Comparison of ENCODE assay signal across 8 cellular contexts in genomic region chr1:183956559-183957188, GRCh38.
A peak's percentile ranks its signal among the peaks of the same experiment; 100 is the strongest.
DNase-seq lines count a peak whose midpoint lies in the region; ATAC-seq, FAIRE-seq and TF ChIP-seq lines count a peak whose summit lies in the region.

No MANE protein-coding gene starts in this region.

- no peak overlapping the region for H3K4me3 ChIP-seq in kidney (ENCODE audit: low read length in 2 of 2)

- ATAC-seq in GM18861 (IDR thresholded peaks at IDR 0.05; ENCODE audit: unreplicated experiment) (peak; percentile 99), HG02943 (IDR thresholded peaks at IDR 0.05; ENCODE audit: low read depth, unreplicated experiment) (peak; percentile 99), left ventricle myocardium superior (peak; percentile 63)

- H3K9ac ChIP-seq in kidney (ENCODE audit: low read length in 2 of 2), result no peak overlapping the region

- H3K9me3 ChIP-seq in kidney (ENCODE audit: control insufficient read depth in 1 of 2, low read length in 2 of 2), result no peaks in the 10 kb centered on the region

- TF ChIP-seq CTCF in kidney (IDR thresholded peaks at IDR 0.05; ENCODE audit: borderline replicate concordance, extremely low read depth, insufficient read depth), result no peak

- H3K4me1 ChIP-seq in kidney (ENCODE audit: control insufficient read depth in 1 of 2, insufficient read depth in 1 of 2, low read depth in 1 of 2, low read length in 2 of 2), result no peaks in the 10 kb centered on the region

- no peaks in the 10 kb centered on the region for H3K36me3 Mint-ChIP-seq in activated T-helper 2 cell treated with anti-CD3 and anti-CD28 coated beads, Interferon-gamma antibody, Interleukin-2, Interleukin-4, amounts not matched to agents 10 μg/mL and 5 μg/mL and 100 μg/mL, durations not matched to agents 14 hours and 24 hours and 36 hours (ENCODE audit: low read depth)

- no peak overlapping the region for H3K27ac ChIP-seq in kidney (ENCODE audit: low read depth in 2 of 2, low read length in 2 of 2)

- no peaks in the 10 kb centered on the region for H3K27me3 Mint-ChIP-seq in activated T-helper 2 cell treated with anti-CD3 and anti-CD28 coated beads, Interferon-gamma antibody, Interleukin-2, Interleukin-4, amounts not matched to agents 10 μg/mL and 5 μg/mL and 100 μg/mL, durations not matched to agents 14 hours and 24 hours and 36 hours (ENCODE audit: low read depth)

- DNase-seq in activated T-helper 2 cell treated with anti-CD3 and anti-CD28 coated beads, Interferon-gamma antibody, Interleukin-2, Interleukin-4, amounts not matched to agents 10 μg/mL and 5 μg/mL and 100 μg/mL, durations not matched to agents 14 hours and 24 hours and 36 hours (ENCODE audit: low spot score), result peak; percentile 63
- DNase-seq in left ventricle myocardium superior (no peak), NCI-H1436 (lab: John Stamatoyannopoulos, UW) (no peak), kidney (no peak)
- DNase-seq in stimulated activated CD8-positive, alpha-beta memory T cell treated with anti-CD3 and anti-CD28 coated beads, Interleukin-12 subunit alpha, Interleukin-12 subunit beta, amount 100 ng/mL, for 4 hours (ENCODE audit: low read depth), result peak; percentile 21

- H3K36me3 ChIP-seq in kidney (ENCODE audit: control insufficient read depth in 1 of 2, insufficient read depth in 2 of 2, low read length in 2 of 2), result no peaks in the 10 kb centered on the region

- intact Hi-C loops in activated T-helper 2 cell treated with anti-CD3 and anti-CD28 coated beads, Interferon-gamma antibody, Interleukin-2, Interleukin-4, amounts not matched to agents 10 μg/mL and 5 μg/mL and 100 μg/mL, durations not matched to agents 14 hours and 24 hours and 36 hours (cut with micrococcal nuclease), result loop anchor here (1.0 to 2.0 kb wide), 5 partner anchors 32 to 322 kb away; partner anchors contain the start of genes ARPC5 and TSEN15
- intact Hi-C loops in left ventricle myocardium superior (cut with micrococcal nuclease) (no loop called here), kidney (cut with DNase I) (no loop called here)

- H3K4me1 Mint-ChIP-seq in activated T-helper 2 cell treated with anti-CD3 and anti-CD28 coated beads, Interferon-gamma antibody, Interleukin-2, Interleukin-4, amounts not matched to agents 10 μg/mL and 5 μg/mL and 100 μg/mL, durations not matched to agents 14 hours and 24 hours and 36 hours (ENCODE audit: low read depth), result peaks cover 18% of the 10 kb centered on the region

- no peaks in the 10 kb centered on the region for H3K9me3 Mint-ChIP-seq in activated T-helper 2 cell treated with anti-CD3 and anti-CD28 coated beads, Interferon-gamma antibody, Interleukin-2, Interleukin-4, amounts not matched to agents 10 μg/mL and 5 μg/mL and 100 μg/mL, durations not matched to agents 14 hours and 24 hours and 36 hours

- no peak overlapping the region for H3K4me3 Mint-ChIP-seq in activated T-helper 2 cell treated with anti-CD3 and anti-CD28 coated beads, Interferon-gamma antibody, Interleukin-2, Interleukin-4, amounts not matched to agents 10 μg/mL and 5 μg/mL and 100 μg/mL, durations not matched to agents 14 hours and 24 hours and 36 hours (ENCODE audit: low read depth)

- FAIRE-seq in kidney (lab: Jason Lieb, UNC), result no peak

- peak overlapping the region; percentile 88 for H3K27ac Mint-ChIP-seq in activated T-helper 2 cell treated with anti-CD3 and anti-CD28 coated beads, Interferon-gamma antibody, Interleukin-2, Interleukin-4, amounts not matched to agents 10 μg/mL and 5 μg/mL and 100 μg/mL, durations not matched to agents 14 hours and 24 hours and 36 hours

TF ChIP-seq in PFSK-1, 5 proteins besides CTCF, POLR2A, EP300 and RAD21:
- peak; percentile 23; the same call in 1 of the 2 replicates for TF ChIP-seq SIN3A (IDR thresholded peaks at IDR 0.05; ENCODE audit: borderline replicate concordance, insufficient read depth, low read length)
- TF ChIP-seq TAF1 (IDR thresholded peaks at IDR 0.05; ENCODE audit: borderline replicate concordance, insufficient read depth, low read length), result 0 out of 2 replicates have a peak, but pooled peaks have one; percentile 43
- TF ChIP-seq FOXP2 (optimal IDR thresholded peaks at IDR 0.05; ENCODE audit: borderline replicate concordance, extremely low read depth, extremely low read length, insufficient read depth), result no peak
- TF ChIP-seq POLR2AphosphoS5 (IDR thresholded peaks at IDR 0.05; ENCODE audit: low read depth, low read length), result no peak
- TF ChIP-seq REST (IDR thresholded peaks at IDR 0.05; ENCODE audit: insufficient read depth in 1 of 2, low read depth in 2 of 2, low read length in 2 of 2), result no peak

Comparison
In these comparisons a context has a peak if more than half of its experiments do, and no peak if none do; other contexts are left out.
1. DNase-seq: peak in activated T-helper 2 cell treated with anti-CD3 and anti-CD28 coated beads, Interferon-gamma antibody, Interleukin-2, Interleukin-4, amounts not matched to agents 10 μg/mL and 5 μg/mL and 100 μg/mL, durations not matched to agents 14 hours and 24 hours and 36 hours (single experiment) and stimulated activated CD8-positive, alpha-beta memory T cell treated with anti-CD3 and anti-CD28 coated beads, Interleukin-12 subunit alpha, Interleukin-12 subunit beta, amount 100 ng/mL, for 4 hours (single experiment); none in left ventricle myocardium superior (single experiment), NCI-H1436 (single experiment) and kidney (single experiment).
2. Peak in every context shown above with its lines, with median percentiles within 50 percentile points of each other: ATAC-seq.